ENCODE assay signal across 1 cellular context in genomic region chr10:3757250-3757637, GRCh38.
A peak's percentile ranks its signal among the peaks of the same experiment; 100 is the strongest.
TF ChIP-seq lines count a peak whose summit lies in the region.

No MANE protein-coding gene starts in this region.

TF ChIP-seq in GM12878, 131 proteins besides CTCF, POLR2A, EP300 and RAD21 (continued from another document):
- TF ChIP-seq, protein P1, sequence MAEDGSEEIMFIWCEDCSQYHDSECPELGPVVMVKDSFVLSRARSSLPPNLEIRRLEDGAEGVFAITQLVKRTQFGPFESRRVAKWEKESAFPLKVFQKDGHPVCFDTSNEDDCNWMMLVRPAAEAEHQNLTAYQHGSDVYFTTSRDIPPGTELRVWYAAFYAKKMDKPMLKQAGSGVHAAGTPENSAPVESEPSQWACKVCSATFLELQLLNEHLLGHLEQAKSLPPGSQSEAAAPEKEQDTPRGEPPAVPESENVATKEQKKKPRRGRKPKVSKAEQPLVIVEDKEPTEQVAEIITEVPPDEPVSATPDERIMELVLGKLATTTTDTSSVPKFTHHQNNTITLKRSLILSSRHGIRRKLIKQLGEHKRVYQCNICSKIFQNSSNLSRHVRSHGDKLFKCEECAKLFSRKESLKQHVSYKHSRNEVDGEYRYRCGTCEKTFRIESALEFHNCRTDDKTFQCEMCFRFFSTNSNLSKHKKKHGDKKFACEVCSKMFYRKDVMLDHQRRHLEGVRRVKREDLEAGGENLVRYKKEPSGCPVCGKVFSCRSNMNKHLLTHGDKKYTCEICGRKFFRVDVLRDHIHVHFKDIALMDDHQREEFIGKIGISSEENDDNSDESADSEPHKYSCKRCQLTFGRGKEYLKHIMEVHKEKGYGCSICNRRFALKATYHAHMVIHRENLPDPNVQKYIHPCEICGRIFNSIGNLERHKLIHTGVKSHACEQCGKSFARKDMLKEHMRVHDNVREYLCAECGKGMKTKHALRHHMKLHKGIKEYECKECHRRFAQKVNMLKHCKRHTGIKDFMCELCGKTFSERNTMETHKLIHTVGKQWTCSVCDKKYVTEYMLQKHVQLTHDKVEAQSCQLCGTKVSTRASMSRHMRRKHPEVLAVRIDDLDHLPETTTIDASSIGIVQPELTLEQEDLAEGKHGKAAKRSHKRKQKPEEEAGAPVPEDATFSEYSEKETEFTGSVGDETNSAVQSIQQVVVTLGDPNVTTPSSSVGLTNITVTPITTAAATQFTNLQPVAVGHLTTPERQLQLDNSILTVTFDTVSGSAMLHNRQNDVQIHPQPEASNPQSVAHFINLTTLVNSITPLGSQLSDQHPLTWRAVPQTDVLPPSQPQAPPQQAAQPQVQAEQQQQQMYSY (CRISPR knock-in tag; IDR thresholded peaks at IDR 0.05), result no peak
- TF ChIP-seq LARP7 (IDR thresholded peaks at IDR 0.05) (0 out of 2 replicates have a peak, but pooled peaks have one; percentile 15), CEBPB (IDR thresholded peaks at IDR 0.05; ENCODE audit: borderline replicate concordance in 1 of 2, low read depth in 2 of 2, low read length in 2 of 2) (no peak), IKZF2 (IDR thresholded peaks at IDR 0.05) (peak in 1 of 2 experiments; percentile 27; a peak in 1 of 4 replicates)
